In the genomic region with DNA sequence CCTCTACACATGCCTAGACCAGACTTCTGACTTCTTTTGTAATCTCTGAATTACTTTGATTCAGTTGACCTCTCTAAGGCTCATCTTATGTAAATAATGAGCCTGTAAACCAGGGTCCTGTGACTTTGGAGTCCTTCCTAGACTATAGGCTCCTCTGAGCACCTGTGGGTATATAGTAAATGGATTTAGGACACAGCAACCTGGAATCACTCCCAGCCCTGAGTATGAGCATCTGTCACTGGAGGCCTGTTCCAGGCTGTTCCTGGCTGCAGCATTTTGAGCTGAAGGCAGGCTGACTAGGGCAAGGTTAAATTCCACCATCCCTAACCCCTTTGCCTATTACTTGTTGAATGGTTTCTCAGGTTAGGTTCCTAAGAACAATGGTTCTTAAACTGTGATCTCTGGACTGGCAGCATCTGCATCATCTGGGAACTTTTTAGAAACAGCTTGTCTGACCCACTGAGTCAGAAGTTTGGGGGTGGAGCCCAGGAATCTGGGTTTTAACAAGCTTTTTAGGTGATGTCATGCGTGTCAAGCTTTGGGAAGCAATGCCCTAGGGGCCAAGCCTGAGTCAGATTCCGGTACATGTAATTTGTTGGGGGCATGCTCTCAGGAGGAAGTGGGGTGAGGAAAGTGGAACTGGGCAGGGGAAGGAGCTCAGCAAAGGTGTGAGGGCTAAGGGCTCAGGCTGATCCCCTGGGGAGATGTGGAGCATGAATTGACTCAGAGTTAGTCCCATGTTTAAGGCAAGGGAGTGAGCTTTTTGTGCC, we compare ENCODE assay signal across 1 cellular context.
TF ChIP-seq lines count a peak whose summit lies in the region.

No MANE protein-coding gene starts in this region.

TF ChIP-seq in HEK293, 187 proteins besides CTCF, POLR2A, EP300 and RAD21 (continued from another document and continues in another):
- TF ChIP-seq, protein P1, sequence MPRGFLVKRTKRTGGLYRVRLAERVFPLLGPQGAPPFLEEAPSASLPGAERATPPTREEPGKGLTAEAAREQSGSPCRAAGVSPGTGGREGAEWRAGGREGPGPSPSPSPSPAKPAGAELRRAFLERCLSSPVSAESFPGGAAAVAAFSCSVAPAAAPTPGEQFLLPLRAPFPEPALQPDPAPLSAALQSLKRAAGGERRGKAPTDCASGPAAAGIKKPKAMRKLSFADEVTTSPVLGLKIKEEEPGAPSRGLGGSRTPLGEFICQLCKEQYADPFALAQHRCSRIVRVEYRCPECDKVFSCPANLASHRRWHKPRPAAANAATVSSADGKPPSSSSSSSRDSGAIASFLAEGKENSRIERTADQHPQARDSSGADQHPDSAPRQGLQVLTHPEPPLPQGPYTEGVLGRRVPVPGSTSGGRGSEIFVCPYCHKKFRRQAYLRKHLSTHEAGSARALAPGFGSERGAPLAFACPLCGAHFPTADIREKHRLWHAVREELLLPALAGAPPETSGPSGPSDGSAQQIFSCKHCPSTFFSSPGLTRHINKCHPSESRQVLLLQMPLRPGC (tag by site-specific recombination; IDR thresholded peaks at IDR 0.05) = peak; percentile 83
- TF ChIP-seq ZNF777 (tag by site-specific recombination; IDR thresholded peaks at IDR 0.05; ENCODE audit: borderline replicate concordance) (no peak), ZBTB48 (tag by site-specific recombination; IDR thresholded peaks at IDR 0.05) (peak; percentile 76), RBAK (tag by site-specific recombination; IDR thresholded peaks at IDR 0.05) (no peak), BCL11B (tag by site-specific recombination; IDR thresholded peaks at IDR 0.05; ENCODE audit: low read depth) (no peak), GLI4 (tag by site-specific recombination; IDR thresholded peaks at IDR 0.05) (no peak), ZBTB7A (tag by site-specific recombination; IDR thresholded peaks at IDR 0.05; ENCODE audit: low read depth) (no peak), ZNF510 (tag by site-specific recombination; IDR thresholded peaks at IDR 0.05; ENCODE audit: insufficient replicate concordance) (no peak), GLIS2 (tag by site-specific recombination; IDR thresholded peaks at IDR 0.05) (peak; percentile 41; the same call in 1 of the 2 replicates), ZNF830 (tag by site-specific recombination; IDR thresholded peaks at IDR 0.05; ENCODE audit: low read depth) (no peak), SCRT2 (tag by site-specific recombination; IDR thresholded peaks at IDR 0.05) (peak; percentile 35; the same call in 1 of the 2 replicates), ZNF112 (tag by site-specific recombination; IDR thresholded peaks at IDR 0.05) (no peak), ZSCAN30 (tag by site-specific recombination; IDR thresholded peaks at IDR 0.05) (no peak), HOXD13 (CRISPR knock-in tag; IDR thresholded peaks at IDR 0.05; ENCODE audit: borderline replicate concordance) (no peak), ZNF324 (tag by site-specific recombination; IDR thresholded peaks at IDR 0.05) (no peak), ZNF394 (tag by site-specific recombination; IDR thresholded peaks at IDR 0.05; ENCODE audit: borderline replicate concordance) (no peak), ZNF426 (tag by site-specific recombination; IDR thresholded peaks at IDR 0.05) (no peak), ZNF792 (tag by site-specific recombination; IDR thresholded peaks at IDR 0.05) (no peak), ZNF561 (tag by site-specific recombination; IDR thresholded peaks at IDR 0.05; ENCODE audit: borderline replicate concordance) (no peak), MZF1 (tag by site-specific recombination; IDR thresholded peaks at IDR 0.05; ENCODE audit: borderline replicate concordance) (no peak), ZNF629 (tag by site-specific recombination; IDR thresholded peaks at IDR 0.05) (peak; percentile 83), ZNF791 (tag by site-specific recombination; IDR thresholded peaks at IDR 0.05) (no peak), ZFP69B (tag by site-specific recombination; IDR thresholded peaks at IDR 0.05) (no peak), ZNF530 (tag by site-specific recombination; IDR thresholded peaks at IDR 0.05; ENCODE audit: low read depth) (no peak), ZNF610 (tag by site-specific recombination; IDR thresholded peaks at IDR 0.05; ENCODE audit: borderline replicate concordance) (no peak), ZNF529 (tag by site-specific recombination; IDR thresholded peaks at IDR 0.05; ENCODE audit: insufficient replicate concordance) (no peak), ZNF16 (tag by site-specific recombination; IDR thresholded peaks at IDR 0.05; ENCODE audit: low read depth) (no peak), PRDM1 (tag by site-specific recombination; IDR thresholded peaks at IDR 0.05) (no peak), ZNF157 (tag by site-specific recombination; IDR thresholded peaks at IDR 0.05) (no peak), SCRT1 (tag by site-specific recombination; IDR thresholded peaks at IDR 0.05; ENCODE audit: borderline replicate concordance) (no peak), SP7 (tag by site-specific recombination; IDR thresholded peaks at IDR 0.05) (peak; percentile 84), TCF7L2 (IDR thresholded peaks at IDR 0.05; ENCODE audit: borderline replicate concordance, low read depth, low read length) (no peak), ZNF292 (tag by site-specific recombination; IDR thresholded peaks at IDR 0.05; ENCODE audit: borderline replicate concordance, low read depth) (no peak), MEIS1 (CRISPR knock-in tag; IDR thresholded peaks at IDR 0.05; ENCODE audit: borderline replicate concordance) (no peak), ZNF623 (tag by site-specific recombination; IDR thresholded peaks at IDR 0.05) (no peak), ZNF311 (tag by site-specific recombination; IDR thresholded peaks at IDR 0.05; ENCODE audit: borderline replicate concordance) (no peak), KLF16 (tag by site-specific recombination; IDR thresholded peaks at IDR 0.05) (no peak), ZNF843 (tag by site-specific recombination; IDR thresholded peaks at IDR 0.05) (no peak), ZNF664 (tag by site-specific recombination; IDR thresholded peaks at IDR 0.05) (no peak), ZNF184 (tag by site-specific recombination; IDR thresholded peaks at IDR 0.05) (no peak), SP3 (tag by site-specific recombination; IDR thresholded peaks at IDR 0.05) (no peak), KLF1 (tag by site-specific recombination; IDR thresholded peaks at IDR 0.05) (no peak), GLIS1 (tag by site-specific recombination; IDR thresholded peaks at IDR 0.05) (peak; percentile 18; the same call in 1 of the 2 replicates), ZNF768 (tag by site-specific recombination; IDR thresholded peaks at IDR 0.05) (no peak), ZNF837 (tag by site-specific recombination; IDR thresholded peaks at IDR 0.05) (no peak)
- TF ChIP-seq, protein P2, sequence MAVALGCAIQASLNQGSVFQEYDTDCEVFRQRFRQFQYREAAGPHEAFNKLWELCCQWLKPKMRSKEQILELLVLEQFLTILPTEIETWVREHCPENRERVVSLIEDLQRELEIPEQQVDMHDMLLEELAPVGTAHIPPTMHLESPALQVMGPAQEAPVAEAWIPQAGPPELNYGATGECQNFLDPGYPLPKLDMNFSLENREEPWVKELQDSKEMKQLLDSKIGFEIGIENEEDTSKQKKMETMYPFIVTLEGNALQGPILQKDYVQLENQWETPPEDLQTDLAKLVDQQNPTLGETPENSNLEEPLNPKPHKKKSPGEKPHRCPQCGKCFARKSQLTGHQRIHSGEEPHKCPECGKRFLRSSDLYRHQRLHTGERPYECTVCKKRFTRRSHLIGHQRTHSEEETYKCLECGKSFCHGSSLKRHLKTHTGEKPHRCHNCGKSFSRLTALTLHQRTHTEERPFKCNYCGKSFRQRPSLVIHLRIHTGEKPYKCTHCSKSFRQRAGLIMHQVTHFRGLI (tag by site-specific recombination; IDR thresholded peaks at IDR 0.05) = no peak
- TF ChIP-seq, protein P3, sequence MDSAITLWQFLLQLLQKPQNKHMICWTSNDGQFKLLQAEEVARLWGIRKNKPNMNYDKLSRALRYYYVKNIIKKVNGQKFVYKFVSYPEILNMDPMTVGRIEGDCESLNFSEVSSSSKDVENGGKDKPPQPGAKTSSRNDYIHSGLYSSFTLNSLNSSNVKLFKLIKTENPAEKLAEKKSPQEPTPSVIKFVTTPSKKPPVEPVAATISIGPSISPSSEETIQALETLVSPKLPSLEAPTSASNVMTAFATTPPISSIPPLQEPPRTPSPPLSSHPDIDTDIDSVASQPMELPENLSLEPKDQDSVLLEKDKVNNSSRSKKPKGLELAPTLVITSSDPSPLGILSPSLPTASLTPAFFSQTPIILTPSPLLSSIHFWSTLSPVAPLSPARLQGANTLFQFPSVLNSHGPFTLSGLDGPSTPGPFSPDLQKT (IDR thresholded peaks at IDR 0.05; ENCODE audit: borderline replicate concordance, low read depth, low read length) = no peak
- TF ChIP-seq, protein P4, sequence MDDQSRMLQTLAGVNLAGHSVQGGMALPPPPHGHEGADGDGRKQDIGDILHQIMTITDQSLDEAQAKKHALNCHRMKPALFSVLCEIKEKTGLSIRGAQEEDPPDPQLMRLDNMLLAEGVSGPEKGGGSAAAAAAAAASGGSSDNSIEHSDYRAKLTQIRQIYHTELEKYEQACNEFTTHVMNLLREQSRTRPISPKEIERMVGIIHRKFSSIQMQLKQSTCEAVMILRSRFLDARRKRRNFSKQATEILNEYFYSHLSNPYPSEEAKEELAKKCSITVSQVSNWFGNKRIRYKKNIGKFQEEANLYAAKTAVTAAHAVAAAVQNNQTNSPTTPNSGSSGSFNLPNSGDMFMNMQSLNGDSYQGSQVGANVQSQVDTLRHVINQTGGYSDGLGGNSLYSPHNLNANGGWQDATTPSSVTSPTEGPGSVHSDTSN (CRISPR knock-in tag; IDR thresholded peaks at IDR 0.05) = no peak
- TF ChIP-seq, protein P5, sequence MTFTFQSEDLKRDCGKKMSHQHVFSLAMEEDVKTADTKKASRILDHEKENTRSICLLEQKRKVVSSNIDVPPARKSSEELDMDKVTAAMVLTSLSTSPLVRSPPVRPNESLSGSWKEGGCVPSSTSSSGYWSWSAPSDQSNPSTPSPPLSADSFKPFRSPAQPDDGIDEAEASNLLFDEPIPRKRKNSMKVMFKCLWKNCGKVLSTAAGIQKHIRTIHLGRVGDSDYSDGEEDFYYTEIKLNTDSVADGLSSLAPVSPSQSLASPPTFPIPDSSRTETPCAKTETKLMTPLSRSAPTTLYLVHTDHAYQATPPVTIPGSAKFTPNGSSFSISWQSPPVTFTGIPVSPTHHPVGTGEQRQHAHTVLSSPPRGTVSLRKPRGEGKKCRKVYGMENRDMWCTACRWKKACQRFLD (tag by site-specific recombination; IDR thresholded peaks at IDR 0.05) = no peak
- TF ChIP-seq, protein P6, sequence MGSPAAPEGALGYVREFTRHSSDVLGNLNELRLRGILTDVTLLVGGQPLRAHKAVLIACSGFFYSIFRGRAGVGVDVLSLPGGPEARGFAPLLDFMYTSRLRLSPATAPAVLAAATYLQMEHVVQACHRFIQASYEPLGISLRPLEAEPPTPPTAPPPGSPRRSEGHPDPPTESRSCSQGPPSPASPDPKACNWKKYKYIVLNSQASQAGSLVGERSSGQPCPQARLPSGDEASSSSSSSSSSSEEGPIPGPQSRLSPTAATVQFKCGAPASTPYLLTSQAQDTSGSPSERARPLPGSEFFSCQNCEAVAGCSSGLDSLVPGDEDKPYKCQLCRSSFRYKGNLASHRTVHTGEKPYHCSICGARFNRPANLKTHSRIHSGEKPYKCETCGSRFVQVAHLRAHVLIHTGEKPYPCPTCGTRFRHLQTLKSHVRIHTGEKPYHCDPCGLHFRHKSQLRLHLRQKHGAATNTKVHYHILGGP (tag by site-specific recombination; IDR thresholded peaks at IDR 0.05) = no peak
- TF ChIP-seq, protein P7, sequence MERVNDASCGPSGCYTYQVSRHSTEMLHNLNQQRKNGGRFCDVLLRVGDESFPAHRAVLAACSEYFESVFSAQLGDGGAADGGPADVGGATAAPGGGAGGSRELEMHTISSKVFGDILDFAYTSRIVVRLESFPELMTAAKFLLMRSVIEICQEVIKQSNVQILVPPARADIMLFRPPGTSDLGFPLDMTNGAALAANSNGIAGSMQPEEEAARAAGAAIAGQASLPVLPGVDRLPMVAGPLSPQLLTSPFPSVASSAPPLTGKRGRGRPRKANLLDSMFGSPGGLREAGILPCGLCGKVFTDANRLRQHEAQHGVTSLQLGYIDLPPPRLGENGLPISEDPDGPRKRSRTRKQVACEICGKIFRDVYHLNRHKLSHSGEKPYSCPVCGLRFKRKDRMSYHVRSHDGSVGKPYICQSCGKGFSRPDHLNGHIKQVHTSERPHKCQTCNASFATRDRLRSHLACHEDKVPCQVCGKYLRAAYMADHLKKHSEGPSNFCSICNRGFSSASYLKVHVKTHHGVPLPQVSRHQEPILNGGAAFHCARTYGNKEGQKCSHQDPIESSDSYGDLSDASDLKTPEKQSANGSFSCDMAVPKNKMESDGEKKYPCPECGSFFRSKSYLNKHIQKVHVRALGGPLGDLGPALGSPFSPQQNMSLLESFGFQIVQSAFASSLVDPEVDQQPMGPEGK (tag by site-specific recombination; IDR thresholded peaks at IDR 0.05) = peak; percentile 67
- TF ChIP-seq, protein P8, sequence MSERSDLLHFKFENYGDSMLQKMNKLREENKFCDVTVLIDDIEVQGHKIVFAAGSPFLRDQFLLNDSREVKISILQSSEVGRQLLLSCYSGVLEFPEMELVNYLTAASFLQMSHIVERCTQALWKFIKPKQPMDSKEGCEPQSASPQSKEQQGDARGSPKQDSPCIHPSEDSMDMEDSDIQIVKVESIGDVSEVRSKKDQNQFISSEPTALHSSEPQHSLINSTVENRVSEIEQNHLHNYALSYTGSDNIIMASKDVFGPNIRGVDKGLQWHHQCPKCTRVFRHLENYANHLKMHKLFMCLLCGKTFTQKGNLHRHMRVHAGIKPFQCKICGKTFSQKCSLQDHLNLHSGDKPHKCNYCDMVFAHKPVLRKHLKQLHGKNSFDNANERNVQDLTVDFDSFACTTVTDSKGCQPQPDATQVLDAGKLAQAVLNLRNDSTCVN (tag by site-specific recombination; optimal IDR thresholded peaks at IDR 0.05) = no peak
- TF ChIP-seq, protein P9, sequence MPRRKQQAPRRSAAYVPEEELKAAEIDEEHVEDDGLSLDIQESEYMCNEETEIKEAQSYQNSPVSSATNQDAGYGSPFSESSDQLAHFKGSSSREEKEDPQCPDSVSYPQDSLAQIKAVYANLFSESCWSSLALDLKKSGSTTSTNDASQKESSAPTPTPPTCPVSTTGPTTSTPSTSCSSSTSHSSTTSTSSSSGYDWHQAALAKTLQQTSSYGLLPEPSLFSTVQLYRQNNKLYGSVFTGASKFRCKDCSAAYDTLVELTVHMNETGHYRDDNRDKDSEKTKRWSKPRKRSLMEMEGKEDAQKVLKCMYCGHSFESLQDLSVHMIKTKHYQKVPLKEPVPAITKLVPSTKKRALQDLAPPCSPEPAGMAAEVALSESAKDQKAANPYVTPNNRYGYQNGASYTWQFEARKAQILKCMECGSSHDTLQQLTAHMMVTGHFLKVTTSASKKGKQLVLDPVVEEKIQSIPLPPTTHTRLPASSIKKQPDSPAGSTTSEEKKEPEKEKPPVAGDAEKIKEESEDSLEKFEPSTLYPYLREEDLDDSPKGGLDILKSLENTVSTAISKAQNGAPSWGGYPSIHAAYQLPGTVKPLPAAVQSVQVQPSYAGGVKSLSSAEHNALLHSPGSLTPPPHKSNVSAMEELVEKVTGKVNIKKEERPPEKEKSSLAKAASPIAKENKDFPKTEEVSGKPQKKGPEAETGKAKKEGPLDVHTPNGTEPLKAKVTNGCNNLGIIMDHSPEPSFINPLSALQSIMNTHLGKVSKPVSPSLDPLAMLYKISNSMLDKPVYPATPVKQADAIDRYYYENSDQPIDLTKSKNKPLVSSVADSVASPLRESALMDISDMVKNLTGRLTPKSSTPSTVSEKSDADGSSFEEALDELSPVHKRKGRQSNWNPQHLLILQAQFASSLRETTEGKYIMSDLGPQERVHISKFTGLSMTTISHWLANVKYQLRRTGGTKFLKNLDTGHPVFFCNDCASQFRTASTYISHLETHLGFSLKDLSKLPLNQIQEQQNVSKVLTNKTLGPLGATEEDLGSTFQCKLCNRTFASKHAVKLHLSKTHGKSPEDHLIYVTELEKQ (tag by site-specific recombination; IDR thresholded peaks at IDR 0.05; ENCODE audit: borderline replicate concordance) = peak; percentile 64; the same call in 1 of the 2 replicates
